In the genomic region with DNA sequence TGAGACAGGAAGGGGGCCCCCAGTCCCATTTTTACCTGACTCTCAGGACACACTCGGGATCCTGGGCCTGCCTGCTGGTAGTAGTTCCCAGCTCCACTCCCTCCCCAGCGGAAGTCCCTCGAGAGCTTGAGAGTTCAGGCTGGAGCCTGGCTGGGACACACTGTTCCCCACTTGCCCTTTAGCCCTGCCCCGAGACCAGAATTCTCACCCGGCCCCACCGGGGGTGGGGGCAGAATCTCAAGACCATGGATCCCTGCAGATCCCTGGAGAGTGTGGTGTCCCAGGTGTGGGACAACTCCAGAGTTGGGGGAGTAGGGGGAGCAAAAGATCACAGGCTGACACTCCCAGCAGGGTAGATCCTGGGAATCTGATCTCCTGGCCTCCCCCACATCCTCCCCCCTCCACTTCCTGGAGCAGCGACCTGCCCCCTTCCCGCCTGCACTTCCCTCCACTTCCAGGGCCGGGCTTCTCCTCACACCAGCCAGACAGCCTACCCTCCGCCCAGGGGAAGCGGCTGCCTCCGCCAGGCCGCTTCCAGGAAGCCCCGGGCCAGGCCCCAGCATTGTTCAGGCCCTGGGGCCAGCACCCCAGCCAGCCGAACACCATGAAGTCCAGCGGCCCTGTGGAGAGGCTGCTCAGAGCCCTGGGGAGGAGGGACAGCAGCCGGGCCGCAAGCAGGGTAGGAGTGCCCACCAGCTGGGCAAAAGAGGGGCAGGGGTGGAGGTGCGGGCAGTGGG, we compare ENCODE assay signal across 1 cellular context.
TF ChIP-seq lines count a peak whose summit lies in the region.

A gene with protein sequence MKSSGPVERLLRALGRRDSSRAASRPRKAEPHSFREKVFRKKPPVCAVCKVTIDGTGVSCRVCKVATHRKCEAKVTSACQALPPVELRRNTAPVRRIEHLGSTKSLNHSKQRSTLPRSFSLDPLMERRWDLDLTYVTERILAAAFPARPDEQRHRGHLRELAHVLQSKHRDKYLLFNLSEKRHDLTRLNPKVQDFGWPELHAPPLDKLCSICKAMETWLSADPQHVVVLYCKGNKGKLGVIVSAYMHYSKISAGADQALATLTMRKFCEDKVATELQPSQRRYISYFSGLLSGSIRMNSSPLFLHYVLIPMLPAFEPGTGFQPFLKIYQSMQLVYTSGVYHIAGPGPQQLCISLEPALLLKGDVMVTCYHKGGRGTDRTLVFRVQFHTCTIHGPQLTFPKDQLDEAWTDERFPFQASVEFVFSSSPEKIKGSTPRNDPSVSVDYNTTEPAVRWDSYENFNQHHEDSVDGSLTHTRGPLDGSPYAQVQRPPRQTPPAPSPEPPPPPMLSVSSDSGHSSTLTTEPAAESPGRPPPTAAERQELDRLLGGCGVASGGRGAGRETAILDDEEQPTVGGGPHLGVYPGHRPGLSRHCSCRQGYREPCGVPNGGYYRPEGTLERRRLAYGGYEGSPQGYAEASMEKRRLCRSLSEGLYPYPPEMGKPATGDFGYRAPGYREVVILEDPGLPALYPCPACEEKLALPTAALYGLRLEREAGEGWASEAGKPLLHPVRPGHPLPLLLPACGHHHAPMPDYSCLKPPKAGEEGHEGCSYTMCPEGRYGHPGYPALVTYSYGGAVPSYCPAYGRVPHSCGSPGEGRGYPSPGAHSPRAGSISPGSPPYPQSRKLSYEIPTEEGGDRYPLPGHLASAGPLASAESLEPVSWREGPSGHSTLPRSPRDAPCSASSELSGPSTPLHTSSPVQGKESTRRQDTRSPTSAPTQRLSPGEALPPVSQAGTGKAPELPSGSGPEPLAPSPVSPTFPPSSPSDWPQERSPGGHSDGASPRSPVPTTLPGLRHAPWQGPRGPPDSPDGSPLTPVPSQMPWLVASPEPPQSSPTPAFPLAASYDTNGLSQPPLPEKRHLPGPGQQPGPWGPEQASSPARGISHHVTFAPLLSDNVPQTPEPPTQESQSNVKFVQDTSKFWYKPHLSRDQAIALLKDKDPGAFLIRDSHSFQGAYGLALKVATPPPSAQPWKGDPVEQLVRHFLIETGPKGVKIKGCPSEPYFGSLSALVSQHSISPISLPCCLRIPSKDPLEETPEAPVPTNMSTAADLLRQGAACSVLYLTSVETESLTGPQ (N-terminal part only) (plus strand): TSS at position 484 of the 737 bp plus-strand sequence. CDS start 121 bp downstream, at position 605.

TF ChIP-seq in K562, 482 proteins besides CTCF, POLR2A, EP300 and RAD21 (continued from another document and continues in another):
- TF ChIP-seq ZNF609 (CRISPR knock-in tag; IDR thresholded peaks at IDR 0.05; ENCODE audit: borderline replicate concordance) (no peak), ZNF347 (CRISPR knock-in tag; IDR thresholded peaks at IDR 0.05; ENCODE audit: low read depth) (no peak), KDM1A (IDR thresholded peaks at IDR 0.05) (no peak), NFYB (IDR thresholded peaks at IDR 0.05; ENCODE audit: extremely low read depth, insufficient read length) (no peak), RBBP5 (IDR thresholded peaks at IDR 0.05; ENCODE audit: borderline replicate concordance, insufficient read depth, low read length, poor library complexity, severe bottlenecking) (no peak), TAF15 (IDR thresholded peaks at IDR 0.05; ENCODE audit: low read depth, low read length) (no peak), SMARCB1 (IDR thresholded peaks at IDR 0.05; ENCODE audit: insufficient read length, low read depth) (no peak), KAT7 (CRISPR knock-in tag; IDR thresholded peaks at IDR 0.05; ENCODE audit: borderline replicate concordance) (peak; percentile 58; the same call in 1 of the 2 replicates), ZFX (CRISPR knock-in tag; IDR thresholded peaks at IDR 0.05) (peak; percentile 37; the same call in 1 of the 2 replicates), NFRKB (IDR thresholded peaks at IDR 0.05; ENCODE audit: low read depth) (no peak), HES1 (IDR thresholded peaks at IDR 0.05; ENCODE audit: low read depth) (no peak), ZNF408 (CRISPR knock-in tag; IDR thresholded peaks at IDR 0.05; ENCODE audit: low read depth) (no peak), TBP (optimal IDR thresholded peaks at IDR 0.05; ENCODE audit: low read depth, low read length) (no peak), XRCC5 (IDR thresholded peaks at IDR 0.05; ENCODE audit: low read depth, low read length) (no peak), ZNF263 (CRISPR knock-in tag; IDR thresholded peaks at IDR 0.05; ENCODE audit: borderline replicate concordance) (peak; percentile 59; the same call in 1 of the 2 replicates), NCOA2 (IDR thresholded peaks at IDR 0.05; ENCODE audit: partially characterized antibody in 2 of 2) (no peak), ZNF143 (CRISPR knock-in tag; IDR thresholded peaks at IDR 0.05) (no peak), EP400 (IDR thresholded peaks at IDR 0.05) (no peak), TRIM28 (IDR thresholded peaks at IDR 0.05) (no peak), CREB5 (CRISPR knock-in tag; IDR thresholded peaks at IDR 0.05) (no peak), ZNF24 (IDR thresholded peaks at IDR 0.05) (no peak), UBTF (IDR thresholded peaks at IDR 0.05; ENCODE audit: borderline replicate concordance in 1 of 2, low read depth in 2 of 2, low read length in 2 of 2) (0 out of 4 replicates have a peak, but pooled peaks of 1 of the 2 experiments have one; percentile 64), ZFP30 (CRISPR knock-in tag; IDR thresholded peaks at IDR 0.05; ENCODE audit: borderline replicate concordance) (no peak), ATF7 (IDR thresholded peaks at IDR 0.05) (no peak), BRCA1 (IDR thresholded peaks at IDR 0.05) (no peak), BRCA1 (CRISPR knock-in tag; IDR thresholded peaks at IDR 0.05) (0 out of 2 replicates have a peak, but pooled peaks have one; percentile 30), ETV6 (IDR thresholded peaks at IDR 0.05; ENCODE audit: borderline replicate concordance in 1 of 2, low read depth in 2 of 2, low read length in 1 of 2) (peak in 1 of 2 experiments; percentile 54; a peak in 1 of 4 replicates), ETV6 (CRISPR knock-in tag; IDR thresholded peaks at IDR 0.05; ENCODE audit: borderline replicate concordance) (no peak), RBM17 (IDR thresholded peaks at IDR 0.05; ENCODE audit: borderline replicate concordance, low read depth, low read length) (no peak), SPI1 (IDR thresholded peaks at IDR 0.05; ENCODE audit: borderline replicate concordance, low read depth, low read length) (peak; percentile 26; the same call in 1 of the 2 replicates), GABPB2 (CRISPR knock-in tag; conservative IDR thresholded peaks at IDR 0.05) (no peak), ARID1B (IDR thresholded peaks at IDR 0.05) (0 out of 2 replicates have a peak, but pooled peaks have one; percentile 22), GATAD2B (IDR thresholded peaks at IDR 0.05; ENCODE audit: borderline replicate concordance) (no peak), CCNT2 (IDR thresholded peaks at IDR 0.05; ENCODE audit: borderline replicate concordance, extremely low read depth, insufficient read length, low read depth, low read length) (peak; percentile 21), EGR1 (conservative IDR thresholded peaks at IDR 0.05) (no peak), ESRRA (IDR thresholded peaks at IDR 0.05; ENCODE audit: borderline replicate concordance, low read depth) (no peak)
- TF ChIP-seq, protein P1, sequence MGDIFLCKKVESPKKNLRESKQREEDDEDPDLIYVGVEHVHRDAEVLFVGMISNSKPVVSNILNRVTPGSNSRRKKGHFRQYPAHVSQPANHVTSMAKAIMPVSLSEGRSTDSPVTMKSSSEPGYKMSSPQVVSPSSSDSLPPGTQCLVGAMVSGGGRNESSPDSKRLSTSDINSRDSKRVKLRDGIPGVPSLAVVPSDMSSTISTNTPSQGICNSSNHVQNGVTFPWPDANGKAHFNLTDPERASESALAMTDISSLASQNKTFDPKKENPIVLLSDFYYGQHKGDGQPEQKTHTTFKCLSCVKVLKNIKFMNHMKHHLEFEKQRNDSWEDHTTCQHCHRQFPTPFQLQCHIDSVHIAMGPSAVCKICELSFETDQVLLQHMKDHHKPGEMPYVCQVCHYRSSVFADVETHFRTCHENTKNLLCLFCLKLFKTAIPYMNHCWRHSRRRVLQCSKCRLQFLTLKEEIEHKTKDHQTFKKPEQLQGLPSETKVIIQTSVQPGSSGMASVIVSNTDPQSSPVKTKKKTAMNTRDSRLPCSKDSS (IDR thresholded peaks at IDR 0.05; ENCODE audit: low read depth, partially characterized antibody): no peak
- TF ChIP-seq, protein P2, sequence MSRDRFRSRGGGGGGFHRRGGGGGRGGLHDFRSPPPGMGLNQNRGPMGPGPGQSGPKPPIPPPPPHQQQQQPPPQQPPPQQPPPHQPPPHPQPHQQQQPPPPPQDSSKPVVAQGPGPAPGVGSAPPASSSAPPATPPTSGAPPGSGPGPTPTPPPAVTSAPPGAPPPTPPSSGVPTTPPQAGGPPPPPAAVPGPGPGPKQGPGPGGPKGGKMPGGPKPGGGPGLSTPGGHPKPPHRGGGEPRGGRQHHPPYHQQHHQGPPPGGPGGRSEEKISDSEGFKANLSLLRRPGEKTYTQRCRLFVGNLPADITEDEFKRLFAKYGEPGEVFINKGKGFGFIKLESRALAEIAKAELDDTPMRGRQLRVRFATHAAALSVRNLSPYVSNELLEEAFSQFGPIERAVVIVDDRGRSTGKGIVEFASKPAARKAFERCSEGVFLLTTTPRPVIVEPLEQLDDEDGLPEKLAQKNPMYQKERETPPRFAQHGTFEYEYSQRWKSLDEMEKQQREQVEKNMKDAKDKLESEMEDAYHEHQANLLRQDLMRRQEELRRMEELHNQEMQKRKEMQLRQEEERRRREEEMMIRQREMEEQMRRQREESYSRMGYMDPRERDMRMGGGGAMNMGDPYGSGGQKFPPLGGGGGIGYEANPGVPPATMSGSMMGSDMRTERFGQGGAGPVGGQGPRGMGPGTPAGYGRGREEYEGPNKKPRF (IDR thresholded peaks at IDR 0.05; ENCODE audit: low read depth, low read length): no peak
- TF ChIP-seq, protein P3, sequence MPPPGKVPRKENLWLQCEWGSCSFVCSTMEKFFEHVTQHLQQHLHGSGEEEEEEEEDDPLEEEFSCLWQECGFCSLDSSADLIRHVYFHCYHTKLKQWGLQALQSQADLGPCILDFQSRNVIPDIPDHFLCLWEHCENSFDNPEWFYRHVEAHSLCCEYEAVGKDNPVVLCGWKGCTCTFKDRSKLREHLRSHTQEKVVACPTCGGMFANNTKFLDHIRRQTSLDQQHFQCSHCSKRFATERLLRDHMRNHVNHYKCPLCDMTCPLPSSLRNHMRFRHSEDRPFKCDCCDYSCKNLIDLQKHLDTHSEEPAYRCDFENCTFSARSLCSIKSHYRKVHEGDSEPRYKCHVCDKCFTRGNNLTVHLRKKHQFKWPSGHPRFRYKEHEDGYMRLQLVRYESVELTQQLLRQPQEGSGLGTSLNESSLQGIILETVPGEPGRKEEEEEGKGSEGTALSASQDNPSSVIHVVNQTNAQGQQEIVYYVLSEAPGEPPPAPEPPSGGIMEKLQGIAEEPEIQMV (tag; conservative IDR thresholded peaks at IDR 0.05; ENCODE audit: low read depth): no peak
